Comparison of ENCODE assay signal across 21 cellular contexts in the genomic region with DNA sequence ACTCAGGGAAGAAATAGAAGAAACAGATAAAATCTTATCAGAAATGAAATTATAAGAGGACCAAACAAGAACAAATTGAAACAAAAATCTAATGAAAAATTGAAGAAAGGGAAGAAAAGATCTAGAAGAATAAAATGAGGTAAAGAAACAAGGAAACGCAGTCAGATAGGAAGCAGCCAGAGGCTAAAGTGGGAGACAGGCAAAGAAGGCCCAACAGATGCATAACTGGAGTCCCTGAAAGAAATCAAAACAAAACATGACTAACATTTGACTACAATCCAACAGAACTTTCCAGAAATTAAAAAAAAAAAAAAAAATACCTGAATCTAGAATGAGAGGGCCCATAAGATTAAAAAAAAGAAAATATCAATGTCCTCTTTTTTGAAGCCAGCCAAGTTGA.
DNase-seq lines count a peak whose midpoint lies in the region; ATAC-seq, FAIRE-seq and TF ChIP-seq lines count a peak whose summit lies in the region.
"Had no signal": no experiment of that assay in that cellular context is flagged by ENCODE, and none has a peak within 500 bp of the region (broad histone marks: within the 10 kb centered on the region; RNA-seq: fewer than 3 reads in every experiment).

No MANE protein-coding gene starts in this region.

- CTCF ChIA-PET in IMR-90 (lab: Yijun Ruan, JAX) (no interaction called here), endothelial cell of umbilical vein (lab: Charles Lee) (interaction anchor here (1.4 kb wide), 1 partner anchor 87 kb away, joined by 6 read pairs; no protein-coding TSS in a partner anchor)

- no peak overlapping the region; the same call in 1 of the 2 replicates for H4K91ac ChIP-seq in IMR-90 (ENCODE audit: insufficient read depth, low read depth, low read length)

- dilution Hi-C loops in IMR-90 (cut with HindIII; ENCODE audit: low sequenced_read_pairs, unreplicated experiment), result no loop called here
- dilution Hi-C loops in endothelial cell of umbilical vein (cut with MboI; ENCODE audit: extremely low pct_ligation_motif_present, low sequenced_read_pairs), result no loop called here

- H4K5ac ChIP-seq in IMR-90 (ENCODE audit: low read depth, low read length), result peak overlapping the region; percentile 95

- no peaks in the 10 kb centered on the region for H3K4me1 Mint-ChIP-seq in naive B cell
- H3K4me1 Mint-ChIP-seq: activated naive CD4-positive, alpha-beta T cell treated with anti-CD3 and anti-CD28 coated beads, Interleukin-2, amount 50 U/mL, for 24 hours; stimulated activated effector memory CD8-positive, alpha-beta T cell treated with anti-CD3 and anti-CD28 coated beads, Interleukin-12 subunit alpha, Interleukin-12 subunit beta, amount 100 ng/mL, for 72 hours had no signal

- H2AK9ac ChIP-seq in IMR-90 (replicated peaks; ENCODE audit: low read depth, low read length, poor library complexity), result no peak overlapping the region

- peaks cover 13 to 39% (median 23%) of the 10 kb centered on the region in 7 donors for H3K9me3 Mint-ChIP-seq in naive B cell

- H3K27me3 Mint-ChIP-seq in naive B cell, result no peaks in the 10 kb centered on the region
- H3K27me3 Mint-ChIP-seq: activated naive CD4-positive, alpha-beta T cell treated with anti-CD3 and anti-CD28 coated beads, Interleukin-2, amount 50 U/mL, for 24 hours had no signal

- no peak overlapping the region for H3K23ac ChIP-seq in IMR-90 (ENCODE audit: low read depth, low read length)

- in situ Hi-C loops in IMR-90 (cut with MboI; ENCODE audit: low sequenced_read_pairs), result no loop called here

- peaks cover 24 to 76% of the 10 kb centered on the region in 2 experiments for H3K79me1 ChIP-seq in IMR-90 (ENCODE audit: low read depth in 1 of 2, low read length in 2 of 2)

- peak overlapping the region; percentile 54; the same call in 1 of the 2 replicates for H2BK20ac ChIP-seq in IMR-90 (ENCODE audit: low read depth, low read length)

- H3K4me2 ChIP-seq in IMR-90 (ENCODE audit: low read depth, low read length) (no peak overlapping the region), endothelial cell of umbilical vein (ENCODE audit: insufficient read depth, low read length) (no peak overlapping the region)
- H3K4me2 ChIP-seq: hepatocyte had no signal

- H3K27me3 ChIP-seq in IMR-90 (ENCODE audit: control insufficient read depth, insufficient read depth, low read length) (no peaks in the 10 kb centered on the region), endothelial cell of umbilical vein (ENCODE audit: control insufficient read depth in 2 of 2, insufficient read depth in 2 of 2, low read length in 2 of 2) (no peaks in the 10 kb centered on the region)
- H3K27me3 ChIP-seq: body of pancreas, hepatocyte, right lobe of liver, thyroid gland had no signal

- H4K20me1 ChIP-seq in IMR-90 (ENCODE audit: insufficient read depth, low read length) (peaks cover 24% of the 10 kb centered on the region), endothelial cell of umbilical vein (replicated peaks; ENCODE audit: control insufficient read depth, extremely low read depth, insufficient read depth, low read length) (no peaks in the 10 kb centered on the region)

- H3K9me1 ChIP-seq in IMR-90 (ENCODE audit: insufficient read depth, low read length), result peaks cover 9% of the 10 kb centered on the region
- no peaks in the 10 kb centered on the region for H3K9me1 ChIP-seq in endothelial cell of umbilical vein (replicated peaks; ENCODE audit: control insufficient read depth, extremely low read depth, insufficient read depth, low read length)

- peak overlapping the region; percentile 96 for H2BK5ac ChIP-seq in IMR-90 (ENCODE audit: low read depth, low read length, poor library complexity, severe bottlenecking)

- DNase-seq in IMR-90 (no peak), amniotic epithelial cell (ENCODE audit: low read depth) (peak; percentile 31), endothelial cell of umbilical vein (ENCODE audit: low read depth, low spot score) (peak; percentile 15), naive B cell (no peak), H54 (ENCODE audit: insufficient read length, low spot score) (no peak), HTR-8/SVneo (ENCODE audit: insufficient read length, low spot score) (no peak), NCI-H1417 treated with DMSO at 0.1 percent for 48 hours (lab: John Stamatoyannopoulos, UW) (no peak), NOMO-1 treated with dmso at 0.1 percent for 144 hours (lab: John Stamatoyannopoulos, UW; ENCODE audit: unreplicated experiment) (no peak)
- DNase-seq: activated CD4-positive, CD25-positive, alpha-beta regulatory T cell; body of pancreas; DMS79 treated with DMSO at 0.1 percent for 48 hours; islet precursor cell; NCI-H1105 treated with DMSO at 0.1 percent for 48 hours; NCI-H774; right lobe of liver; thyroid gland had no signal

- H3K27ac ChIP-seq in IMR-90 (ENCODE audit: insufficient read depth, low read length) (no peak overlapping the region), endothelial cell of umbilical vein (ENCODE audit: insufficient read depth, low read depth, low read length) (no peak overlapping the region)
- H3K27ac ChIP-seq: body of pancreas, hepatocyte, right lobe of liver, SK-N-MC, thyroid gland had no signal

- H2AK5ac ChIP-seq in IMR-90 (ENCODE audit: low read depth, low read length), result no peak overlapping the region

- H3K56ac ChIP-seq in IMR-90 (ENCODE audit: extremely low read depth, insufficient read depth, low read length), result no peak overlapping the region

- intact Hi-C loops in IMR-90 (cut with micrococcal nuclease) (no loop called here), endothelial cell of umbilical vein (cut with micrococcal nuclease) (no loop called here)

- no CpG with 5 or more reads among the region's 1 CpG for WGBS in IMR-90 (ENCODE audit: extremely low coverage in 2 of 2, insufficient read length in 1 of 2), 2 experiments

- H3K18ac ChIP-seq in IMR-90 (ENCODE audit: low read depth, low read length), result peak overlapping the region; percentile 96; the same call in 1 of the 2 replicates

- peak overlapping the region in 1 of 2 experiments; percentile 67; a peak in 3 of 4 replicates for H4K8ac ChIP-seq in IMR-90 (ENCODE audit: low read depth in 2 of 2, low read length in 2 of 2)

- peak overlapping the region; percentile 72; the same call in 1 of the 2 replicates for H2BK120ac ChIP-seq in IMR-90 (ENCODE audit: low read depth, low read length)

- H3K79me2 ChIP-seq in endothelial cell of umbilical vein (ENCODE audit: control insufficient read depth, insufficient read depth, low read length), result peaks cover 28% of the 10 kb centered on the region

- TF ChIP-seq POLR2A in IMR-90 (IDR thresholded peaks at IDR 0.05; ENCODE audit: low read depth, low read length) (no peak), endothelial cell of umbilical vein (IDR thresholded peaks at IDR 0.05; ENCODE audit: low read depth, low read length) (no peak), H54 (IDR thresholded peaks at IDR 0.05; ENCODE audit: low read depth, low read length) (no peak)

- FAIRE-seq in endothelial cell of umbilical vein (lab: Jason Lieb, UNC), result no peak
- FAIRE-seq in H54 (lab: Jason Lieb, UNC), result no peak
- no peak for FAIRE-seq in HTR-8/SVneo (lab: Jason Lieb, UNC)

- H3K14ac ChIP-seq in IMR-90 (replicated peaks; ENCODE audit: low read depth, low read length), result peak overlapping the region; percentile 80

- H2BK15ac ChIP-seq in IMR-90 (ENCODE audit: low read depth, low read length), result no peak overlapping the region

- BruUV-seq in IMR-90 (replicated peaks; lab: Mats Ljungman, UMichigan) (no TSS peak), endothelial cell of umbilical vein (replicated peaks; lab: Mats Ljungman, UMichigan) (no TSS peak)

- H3K4me1 ChIP-seq in IMR-90 (ENCODE audit: control insufficient read depth, insufficient read depth, low read length), result peaks cover 10% of the 10 kb centered on the region
- peaks cover under 1% of the 10 kb centered on the region for H3K4me1 ChIP-seq in endothelial cell of umbilical vein (ENCODE audit: control insufficient read depth, extremely low read depth, insufficient read depth, low read length)
- H3K4me1 ChIP-seq: body of pancreas, right lobe of liver, thyroid gland had no signal

- H3K9me3 ChIP-seq in IMR-90 (ENCODE audit: control insufficient read depth, insufficient read depth, low read length) (peaks cover 10% of the 10 kb centered on the region), endothelial cell of umbilical vein (replicated peaks; ENCODE audit: control insufficient read depth, insufficient read depth, low read length) (no peaks in the 10 kb centered on the region)
- H3K9me3 ChIP-seq: thyroid gland had no signal

- peak overlapping the region in 5 of 6 donors; percentile 3 to 55 (median 24) for H3K27ac Mint-ChIP-seq in naive B cell
- H3K27ac Mint-ChIP-seq: activated naive CD4-positive, alpha-beta T cell treated with anti-CD3 and anti-CD28 coated beads, Interleukin-2, amount 50 U/mL, for 24 hours; stimulated activated effector memory CD8-positive, alpha-beta T cell treated with anti-CD3 and anti-CD28 coated beads, Interleukin-12 subunit alpha, Interleukin-12 subunit beta, amount 100 ng/mL, for 72 hours had no signal

- TF ChIP-seq RAD21 in IMR-90 (IDR thresholded peaks at IDR 0.05; ENCODE audit: low read length), result no peak

- no peak overlapping the region for H3K9ac ChIP-seq in IMR-90 (ENCODE audit: low read depth, low read length)
- H3K9ac ChIP-seq in endothelial cell of umbilical vein (replicated peaks; ENCODE audit: extremely low read depth, insufficient read depth, low read length), result no peak overlapping the region

- H3K36me3 ChIP-seq in IMR-90 (ENCODE audit: control insufficient read depth, insufficient read depth, low read length) (peaks cover 50% of the 10 kb centered on the region), endothelial cell of umbilical vein (ENCODE audit: control insufficient read depth in 2 of 2, extremely low read depth in 1 of 2, insufficient read depth in 2 of 2, low read length in 2 of 2) (peaks cover 4 to 29% of the 10 kb centered on the region in 2 experiments)

- H2AFZ ChIP-seq in IMR-90 (replicated peaks; ENCODE audit: low read length, poor library complexity) (no peak overlapping the region), endothelial cell of umbilical vein (ENCODE audit: low read depth, low read length) (no peak overlapping the region)
- H2AFZ ChIP-seq: hepatocyte had no signal

- peak overlapping the region in 1 of 8 donors; percentile 4 for H3K4me3 Mint-ChIP-seq in naive B cell
- H3K4me3 Mint-ChIP-seq: activated naive CD4-positive, alpha-beta T cell treated with anti-CD3 and anti-CD28 coated beads, Interleukin-2, amount 50 U/mL, for 24 hours; stimulated activated effector memory CD8-positive, alpha-beta T cell treated with anti-CD3 and anti-CD28 coated beads, Interleukin-12 subunit alpha, Interleukin-12 subunit beta, amount 100 ng/mL, for 72 hours had no signal

- peaks cover 58 to 81% of the 10 kb centered on the region in 2 donors for H3K36me3 Mint-ChIP-seq in naive B cell
- H3K36me3 Mint-ChIP-seq: stimulated activated effector memory CD8-positive, alpha-beta T cell treated with anti-CD3 and anti-CD28 coated beads, Interleukin-12 subunit alpha, Interleukin-12 subunit beta, amount 100 ng/mL, for 72 hours had no signal

- ATAC-seq in IMR-90 (ENCODE audit: low read depth), result no peak
- ATAC-seq in naive B cell (ENCODE audit: low read depth in 2 of 2), result no peak
- ATAC-seq: body of pancreas; right lobe of liver; stimulated activated effector memory CD8-positive, alpha-beta T cell treated with anti-CD3 and anti-CD28 coated beads, Interleukin-12 subunit alpha, Interleukin-12 subunit beta, amount 100 ng/mL, for 72 hours had no signal

- H3K4ac ChIP-seq in IMR-90 (ENCODE audit: low read depth, low read length), result peak overlapping the region; percentile 90; the same call in 1 of the 2 replicates

- POLR2A ChIA-PET in IMR-90 (lab: Charles Lee; ENCODE audit: unreplicated experiment), result no interaction called here
- POLR2A ChIA-PET in endothelial cell of umbilical vein (lab: Charles Lee), result interaction anchor here (0.7 kb wide), 1 partner anchor 12 kb away, joined by 3 read pairs; no protein-coding TSS in a partner anchor

- H3K4me3 ChIP-seq in IMR-90 (ENCODE audit: insufficient read depth, low read depth, low read length) (no peak overlapping the region), endothelial cell of umbilical vein (replicated peaks in 1 of 3; ENCODE audit: insufficient read depth in 1 of 3, low read depth in 1 of 3, low read length in 3 of 3) (no peak overlapping the region)
- H3K4me3 ChIP-seq: body of pancreas, hepatocyte, lung, right lobe of liver, SK-N-MC, thyroid gland had no signal

- TF ChIP-seq CTCF in IMR-90 (conservative IDR thresholded peaks at IDR 0.05; ENCODE audit: low read depth, low read length), result no peak
- TF ChIP-seq CTCF in endothelial cell of umbilical vein (IDR thresholded peaks at IDR 0.05; ENCODE audit: extremely low read depth in 1 of 2, insufficient read depth in 1 of 2, low read depth in 1 of 2, low read length in 2 of 2), result no peak

Comparison
In these comparisons a context has a peak if more than half of its experiments do, and no peak if none do; other contexts are left out.
1. DNase-seq: peak in amniotic epithelial cell (single experiment) and endothelial cell of umbilical vein (single experiment); none in IMR-90 (single experiment), naive B cell (single experiment), H54 (single experiment), HTR-8/SVneo (single experiment), NCI-H1417 treated with DMSO at 0.1 percent for 48 hours (single experiment) and NOMO-1 treated with dmso at 0.1 percent for 144 hours (single experiment).